In genomic region chr11:7034019-7034418, GRCh38 we compare ENCODE assay signal across 11 cellular contexts. TPM values are rescaled to one million over a fixed set of nuclear protein-coding genes. Genes with fewer than 3 reads are reported as not detected.
"Had no signal": no experiment of that assay in that cellular context is flagged by ENCODE, and none has a peak within 500 bp of the region (broad histone marks: within the 10 kb centered on the region; RNA-seq: fewer than 3 reads in every experiment).

No MANE protein-coding gene starts in this region.

- ATAC-seq: GM23338, HCT116 had no signal

- H2AFZ ChIP-seq: GM23248, GM23338 had no signal

- H3K4me1 ChIP-seq: HAP-1 had no signal

- H3K9ac ChIP-seq: GM23248 had no signal

- FAIRE-seq: H1 had no signal

- H3K27ac ChIP-seq: GM23248 had no signal

- H3K4me3 ChIP-seq: GM23248, GM23338, HAP-1 had no signal

- H3K36me3 ChIP-seq: HAP-1 had no signal

- H3K9me3 ChIP-seq: HAP-1 had no signal

- DNase-seq: GM23248, GOT3, H7, H9, HCEC 1CT, HFFc6 had no signal

- H3K4me2 ChIP-seq: GM23338 had no signal

RNA-seq across cellular contexts. Expression of gene NLRP14, which starts 13.7 kb away (rescaled TPM):
- total RNA-seq: GM23248, H1 had no signal
- polyA plus RNA-seq: GM23248, GM23338 had no signal

RNA-seq across cellular contexts. Expression of gene RBMXL2, which starts 54.8 kb away (rescaled TPM):
- total RNA-seq: GM23248, H1, H4, H7, H9, HFFc6 had no signal
- polyA plus RNA-seq: GM23248, GM23338, H1 had no signal
